ENCODE assay signal across 1 cellular context in genomic region chr20:33489495-33490022, GRCh38.
TF ChIP-seq lines count a peak whose summit lies in the region.

No MANE protein-coding gene starts in this region.

TF ChIP-seq in H1, 55 proteins besides CTCF, POLR2A, EP300 and RAD21:
- TF ChIP-seq POLR2AphosphoS5 (IDR thresholded peaks at IDR 0.05; ENCODE audit: low read depth, low read length) (peak; percentile 72; the same call in 1 of the 2 replicates), SP2 (IDR thresholded peaks at IDR 0.05; ENCODE audit: low read length) (no peak), MAFK (IDR thresholded peaks at IDR 0.05; ENCODE audit: low read depth, low read length) (no peak), USF2 (IDR thresholded peaks at IDR 0.05; ENCODE audit: low read length) (0 out of 2 replicates have a peak, but pooled peaks have one; percentile 33), PHF8 (conservative IDR thresholded peaks at IDR 0.05; ENCODE audit: low read depth, low read length) (peak; percentile 54), CHD1 (IDR thresholded peaks at IDR 0.05; ENCODE audit: low read depth, low read length) (no peak), MAX (IDR thresholded peaks at IDR 0.05) (peak; percentile 43), EGR1 (IDR thresholded peaks at IDR 0.05; ENCODE audit: borderline replicate concordance, low read depth, low read length) (no peak), TBP (IDR thresholded peaks at IDR 0.05; ENCODE audit: low read depth, low read length) (peak; percentile 38), FOSL1 (IDR thresholded peaks at IDR 0.05; ENCODE audit: insufficient read depth, low read depth, low read length) (no peak), SUZ12 (IDR thresholded peaks at IDR 0.05; ENCODE audit: low read length) (no peak), TEAD4 (IDR thresholded peaks at IDR 0.05; ENCODE audit: low read depth, low read length) (no peak), TAF1 (IDR thresholded peaks at IDR 0.05; ENCODE audit: low read depth, low read length) (peak; percentile 69), ASH2L (IDR thresholded peaks at IDR 0.05; ENCODE audit: low read length) (no peak), ZNF274 (IDR thresholded peaks at IDR 0.05; ENCODE audit: borderline replicate concordance, extremely low read depth, low read length) (no peak), JUND (IDR thresholded peaks at IDR 0.05; ENCODE audit: low read length) (no peak), CREB1 (IDR thresholded peaks at IDR 0.05) (peak; percentile 76), NANOG (IDR thresholded peaks at IDR 0.05; ENCODE audit: insufficient read depth, low read depth, low read length, poor library complexity, severe bottlenecking) (no peak), CBX5 (IDR thresholded peaks at IDR 0.05; ENCODE audit: low read depth, low read length) (no peak), CHD2 (IDR thresholded peaks at IDR 0.05; ENCODE audit: low read length) (no peak; the same call in 1 of the 2 replicates), TCF12 (IDR thresholded peaks at IDR 0.05; ENCODE audit: low read depth, low read length) (0 out of 2 replicates have a peak, but pooled peaks have one; percentile 2), CHD7 (IDR thresholded peaks at IDR 0.05; ENCODE audit: insufficient replicate concordance, low read length) (no peak), BACH1 (IDR thresholded peaks at IDR 0.05; ENCODE audit: low read length) (peak; percentile 77), SIN3A (conservative IDR thresholded peaks at IDR 0.05 in 1 of 2, IDR thresholded peaks at IDR 0.05 in 1 of 2; ENCODE audit: low read depth in 1 of 2, low read length in 2 of 2) (no peak), E2F6 (IDR thresholded peaks at IDR 0.05) (peak; percentile 65), RNF2 (IDR thresholded peaks at IDR 0.05; ENCODE audit: borderline replicate concordance, low read depth, low read length, missing control alignments, poor library complexity, severe bottlenecking) (no peak), CBX8 (IDR thresholded peaks at IDR 0.05; ENCODE audit: borderline replicate concordance, low read depth, low read length) (no peak), CEBPB (IDR thresholded peaks at IDR 0.05; ENCODE audit: low read depth, low read length) (no peak), HDAC2 (IDR thresholded peaks at IDR 0.05; ENCODE audit: borderline replicate concordance in 1 of 2, low read depth in 2 of 2, low read length in 2 of 2) (peak in 1 of 2 experiments; percentile 83; a peak in 1 of 4 replicates), EZH2 (IDR thresholded peaks at IDR 0.05; ENCODE audit: low read depth, low read length, severe bottlenecking) (no peak), YY1 (IDR thresholded peaks at IDR 0.05; ENCODE audit: low read depth, low read length) (no peak), SP4 (IDR thresholded peaks at IDR 0.05; ENCODE audit: low read length) (no peak)
